In genomic region chr20:56347628-56348305, GRCh38 we compare ENCODE assay signal across 1 cellular context.
TF ChIP-seq lines count a peak whose summit lies in the region.

No MANE protein-coding gene starts in this region.

TF ChIP-seq in H1, 55 proteins besides CTCF, POLR2A, EP300 and RAD21:
- TF ChIP-seq BACH1 (IDR thresholded peaks at IDR 0.05; ENCODE audit: low read length) (no peak), YY1 (IDR thresholded peaks at IDR 0.05; ENCODE audit: low read depth, low read length) (no peak), TBP (IDR thresholded peaks at IDR 0.05; ENCODE audit: low read depth, low read length) (no peak)
